In the genomic region with DNA sequence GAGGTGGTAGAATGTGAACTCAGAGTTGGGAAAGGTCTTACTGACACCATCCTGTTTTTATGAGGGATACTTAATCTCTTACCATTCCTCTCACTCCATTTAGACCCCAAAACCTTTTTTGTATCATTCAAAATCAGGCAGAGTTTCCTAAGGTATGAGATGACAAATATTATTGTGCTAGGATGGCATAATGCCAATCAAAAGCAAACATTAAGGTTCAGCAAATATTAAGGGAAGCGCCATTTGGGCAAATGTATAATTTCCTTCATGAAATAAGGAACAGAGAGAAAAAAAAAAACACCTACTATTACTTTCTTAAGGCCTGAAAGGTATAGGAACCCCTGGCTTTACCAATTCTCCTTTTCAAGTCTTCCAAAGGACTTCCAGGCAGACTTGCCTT, we compare ENCODE assay signal across 24 cellular contexts.
"Had no signal": no experiment of that assay in that cellular context is flagged by ENCODE, and none has a peak within 500 bp of the region (broad histone marks: within the 10 kb centered on the region; RNA-seq: fewer than 3 reads in every experiment).

No MANE protein-coding gene starts in this region.

- H3K4me1 ChIP-seq: ascending aorta, breast epithelium had no signal

- H3K4me3 ChIP-seq: ascending aorta, breast epithelium, coronary artery, dorsolateral prefrontal cortex had no signal

- H3K27me3 ChIP-seq: ascending aorta, breast epithelium, dorsolateral prefrontal cortex had no signal

- FAIRE-seq: frontal cortex had no signal

- H3K36me3 ChIP-seq: breast epithelium had no signal

- H3K27ac ChIP-seq: ascending aorta, coronary artery, dorsolateral prefrontal cortex had no signal

- DNase-seq: activated CD4-positive, alpha-beta memory T cell treated with anti-CD3 and anti-CD28 coated beads, Interleukin-2, amount 10 ng/mL, durations not matched to agents 7 days and 5 days; activated CD4-positive, alpha-beta T cell treated with anti-CD3 and anti-CD28 coated beads for 1 hour; activated CD4-positive, alpha-beta T cell treated with anti-CD3 and anti-CD28 coated beads for 4 hours; activated CD4-positive, alpha-beta T cell treated with anti-CD3 and anti-CD28 coated beads, Interleukin-2, amount 10 ng/mL, durations not matched to agents 7 days and 5 days; activated CD4-positive, alpha-beta T cell treated with anti-CD3 and anti-CD28 coated beads, Interleukin-2, amount 50 U/mL, for 4 hours; activated CD8-positive, alpha-beta memory T cell treated with anti-CD3 and anti-CD28 coated beads, Interleukin-2, amount 50 U/mL, for 48 hours; activated gamma-delta T cell; activated naive CD4-positive, alpha-beta T cell; activated naive CD4-positive, alpha-beta T cell treated with anti-CD3 and anti-CD28 coated beads, Interleukin-2, amount 10 ng/mL, durations not matched to agents 7 days and 5 days; activated naive CD8-positive, alpha-beta T cell treated with anti-CD3 and anti-CD28 coated beads, Interleukin-2, amount 10 ng/mL, durations not matched to agents 7 days and 5 days; activated T-cell treated with anti-CD3 and anti-CD28 coated beads for 4 hours; activated T-cell treated with anti-CD3 and anti-CD28 coated beads, Interleukin-2, amount 50 U/mL, for 24 hours; activated T-cell treated with anti-CD3 and anti-CD28 coated beads, Interleukin-2, amount 50 U/mL, for 72 hours; dorsolateral prefrontal cortex; effector memory CD4-positive, alpha-beta T cell; endodermal cell; foreskin fibroblast; T-helper 2 cell had no signal

- H3K9me3 ChIP-seq: ascending aorta, breast epithelium had no signal

- ATAC-seq: activated naive CD4-positive, alpha-beta T cell treated with anti-CD3 and anti-CD28 coated beads, Interleukin-2, amount 50 U/mL, for 72 hours; activated T-cell treated with anti-CD3 and anti-CD28 coated beads, Interleukin-2, amount 50 U/mL, for 72 hours; WTC11 had no signal
